Comparison of ENCODE assay signal across 1 cellular context in the genomic region with DNA sequence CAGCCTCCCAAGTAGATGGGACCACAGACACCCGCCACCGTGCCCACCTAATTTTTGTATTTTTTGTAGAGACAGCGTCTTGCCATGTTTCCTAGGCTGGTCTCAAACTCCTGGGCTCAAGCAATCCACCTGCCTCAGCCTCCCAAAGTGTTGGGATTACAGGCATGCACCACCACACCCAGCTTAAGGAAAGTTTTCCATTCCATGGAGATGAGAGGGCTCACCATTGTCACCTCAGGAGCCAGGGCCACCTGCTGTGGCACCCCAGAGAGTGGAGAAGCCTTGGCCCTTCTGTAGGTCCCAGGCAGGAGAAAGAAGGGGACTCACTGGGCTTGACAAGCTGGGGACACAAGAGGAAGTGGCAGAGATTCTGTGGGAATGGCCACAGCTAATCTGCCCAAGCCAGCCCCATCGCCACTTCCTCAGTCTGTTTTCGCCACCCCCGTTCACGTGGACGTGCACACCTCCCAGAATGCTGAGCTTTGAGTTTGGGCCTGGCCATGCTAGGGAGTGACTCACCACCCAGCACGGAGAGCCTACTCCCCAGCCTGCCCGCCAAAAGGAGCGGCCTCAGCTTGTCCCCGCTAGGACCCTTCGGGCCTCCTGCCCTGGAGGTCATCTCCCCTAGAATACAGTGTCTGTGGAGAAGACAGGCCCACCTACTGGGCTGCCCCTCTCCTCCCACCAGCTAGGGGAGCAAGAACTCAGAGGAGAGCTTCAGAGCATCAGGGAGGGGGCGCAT.
TF ChIP-seq lines count a peak whose summit lies in the region.

No MANE protein-coding gene starts in this region.

TF ChIP-seq in GM23338, 12 proteins besides CTCF, POLR2A, EP300 and RAD21 (continued from another document):
- TF ChIP-seq, protein P1, sequence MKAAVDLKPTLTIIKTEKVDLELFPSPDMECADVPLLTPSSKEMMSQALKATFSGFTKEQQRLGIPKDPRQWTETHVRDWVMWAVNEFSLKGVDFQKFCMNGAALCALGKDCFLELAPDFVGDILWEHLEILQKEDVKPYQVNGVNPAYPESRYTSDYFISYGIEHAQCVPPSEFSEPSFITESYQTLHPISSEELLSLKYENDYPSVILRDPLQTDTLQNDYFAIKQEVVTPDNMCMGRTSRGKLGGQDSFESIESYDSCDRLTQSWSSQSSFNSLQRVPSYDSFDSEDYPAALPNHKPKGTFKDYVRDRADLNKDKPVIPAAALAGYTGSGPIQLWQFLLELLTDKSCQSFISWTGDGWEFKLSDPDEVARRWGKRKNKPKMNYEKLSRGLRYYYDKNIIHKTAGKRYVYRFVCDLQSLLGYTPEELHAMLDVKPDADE (IDR thresholded peaks at IDR 0.05): no peak
- no peak for TF ChIP-seq EZH2phosphoT487 (IDR thresholded peaks at IDR 0.05; ENCODE audit: unreplicated experiment)
- TF ChIP-seq, protein P2, sequence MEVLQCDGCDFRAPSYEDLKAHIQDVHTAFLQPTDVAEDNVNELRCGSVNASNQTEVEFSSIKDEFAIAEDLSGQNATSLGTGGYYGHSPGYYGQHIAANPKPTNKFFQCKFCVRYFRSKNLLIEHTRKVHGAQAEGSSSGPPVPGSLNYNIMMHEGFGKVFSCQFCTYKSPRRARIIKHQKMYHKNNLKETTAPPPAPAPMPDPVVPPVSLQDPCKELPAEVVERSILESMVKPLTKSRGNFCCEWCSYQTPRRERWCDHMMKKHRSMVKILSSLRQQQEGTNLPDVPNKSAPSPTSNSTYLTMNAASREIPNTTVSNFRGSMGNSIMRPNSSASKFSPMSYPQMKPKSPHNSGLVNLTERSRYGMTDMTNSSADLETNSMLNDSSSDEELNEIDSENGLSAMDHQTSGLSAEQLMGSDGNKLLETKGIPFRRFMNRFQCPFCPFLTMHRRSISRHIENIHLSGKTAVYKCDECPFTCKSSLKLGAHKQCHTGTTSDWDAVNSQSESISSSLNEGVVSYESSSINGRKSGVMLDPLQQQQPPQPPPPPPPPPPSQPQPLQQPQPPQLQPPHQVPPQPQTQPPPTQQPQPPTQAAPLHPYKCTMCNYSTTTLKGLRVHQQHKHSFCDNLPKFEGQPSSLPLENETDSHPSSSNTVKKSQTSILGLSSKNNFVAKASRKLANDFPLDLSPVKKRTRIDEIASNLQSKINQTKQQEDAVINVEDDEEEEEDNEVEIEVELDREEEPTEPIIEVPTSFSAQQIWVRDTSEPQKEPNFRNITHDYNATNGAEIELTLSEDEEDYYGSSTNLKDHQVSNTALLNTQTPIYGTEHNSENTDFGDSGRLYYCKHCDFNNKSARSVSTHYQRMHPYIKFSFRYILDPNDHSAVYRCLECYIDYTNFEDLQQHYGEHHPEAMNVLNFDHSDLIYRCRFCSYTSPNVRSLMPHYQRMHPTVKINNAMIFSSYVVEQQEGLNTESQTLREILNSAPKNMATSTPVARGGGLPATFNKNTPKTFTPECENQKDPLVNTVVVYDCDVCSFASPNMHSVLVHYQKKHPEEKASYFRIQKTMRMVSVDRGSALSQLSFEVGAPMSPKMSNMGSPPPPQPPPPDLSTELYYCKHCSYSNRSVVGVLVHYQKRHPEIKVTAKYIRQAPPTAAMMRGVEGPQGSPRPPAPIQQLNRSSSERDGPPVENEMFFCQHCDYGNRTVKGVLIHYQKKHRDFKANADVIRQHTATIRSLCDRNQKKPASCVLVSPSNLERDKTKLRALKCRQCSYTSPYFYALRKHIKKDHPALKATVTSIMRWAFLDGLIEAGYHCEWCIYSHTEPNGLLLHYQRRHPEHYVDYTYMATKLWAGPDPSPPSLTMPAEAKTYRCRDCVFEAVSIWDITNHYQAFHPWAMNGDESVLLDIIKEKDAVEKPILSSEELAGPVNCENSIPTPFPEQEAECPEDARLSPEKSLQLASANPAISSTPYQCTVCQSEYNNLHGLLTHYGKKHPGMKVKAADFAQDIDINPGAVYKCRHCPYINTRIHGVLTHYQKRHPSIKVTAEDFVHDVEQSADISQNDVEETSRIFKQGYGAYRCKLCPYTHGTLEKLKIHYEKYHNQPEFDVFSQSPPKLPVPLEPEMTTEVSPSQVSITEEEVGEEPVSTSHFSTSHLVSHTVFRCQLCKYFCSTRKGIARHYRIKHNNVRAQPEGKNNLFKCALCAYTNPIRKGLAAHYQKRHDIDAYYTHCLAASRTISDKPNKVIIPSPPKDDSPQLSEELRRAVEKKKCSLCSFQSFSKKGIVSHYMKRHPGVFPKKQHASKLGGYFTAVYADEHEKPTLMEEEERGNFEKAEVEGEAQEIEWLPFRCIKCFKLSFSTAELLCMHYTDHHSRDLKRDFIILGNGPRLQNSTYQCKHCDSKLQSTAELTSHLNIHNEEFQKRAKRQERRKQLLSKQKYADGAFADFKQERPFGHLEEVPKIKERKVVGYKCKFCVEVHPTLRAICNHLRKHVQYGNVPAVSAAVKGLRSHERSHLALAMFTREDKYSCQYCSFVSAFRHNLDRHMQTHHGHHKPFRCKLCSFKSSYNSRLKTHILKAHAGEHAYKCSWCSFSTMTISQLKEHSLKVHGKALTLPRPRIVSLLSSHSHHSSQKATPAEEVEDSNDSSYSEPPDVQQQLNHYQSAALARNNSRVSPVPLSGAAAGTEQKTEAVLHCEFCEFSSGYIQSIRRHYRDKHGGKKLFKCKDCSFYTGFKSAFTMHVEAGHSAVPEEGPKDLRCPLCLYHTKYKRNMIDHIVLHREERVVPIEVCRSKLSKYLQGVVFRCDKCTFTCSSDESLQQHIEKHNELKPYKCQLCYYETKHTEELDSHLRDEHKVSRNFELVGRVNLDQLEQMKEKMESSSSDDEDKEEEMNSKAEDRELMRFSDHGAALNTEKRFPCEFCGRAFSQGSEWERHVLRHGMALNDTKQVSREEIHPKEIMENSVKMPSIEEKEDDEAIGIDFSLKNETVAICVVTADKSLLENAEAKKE (CRISPR knock-in tag; IDR thresholded peaks at IDR 0.05): no peak
- no peak for TF ChIP-seq NANOG (IDR thresholded peaks at IDR 0.05; ENCODE audit: borderline replicate concordance)
- TF ChIP-seq ZNF331 (CRISPR knock-in tag; IDR thresholded peaks at IDR 0.05; ENCODE audit: low read depth): no peak
